Comparison of ENCODE assay signal across 1 cellular context in the genomic region with DNA sequence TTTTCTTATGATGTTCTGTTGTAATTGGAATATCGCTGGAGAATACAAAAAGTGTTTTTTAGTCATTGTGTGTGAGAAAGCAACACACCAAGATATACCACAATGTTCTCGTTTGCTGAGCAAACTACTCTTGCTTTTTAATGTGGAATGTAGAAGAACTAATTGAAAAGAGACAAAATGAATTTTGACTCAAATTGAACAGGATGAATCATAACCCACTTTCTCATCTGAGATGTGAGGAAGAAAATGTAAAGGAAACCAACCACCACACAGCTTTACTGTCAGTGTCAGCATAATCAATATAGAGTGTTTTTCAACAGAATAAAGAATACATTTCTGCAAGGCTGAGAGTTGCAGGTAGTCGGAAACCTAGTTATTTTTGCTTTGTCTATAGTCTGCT.
TF ChIP-seq lines count a peak whose summit lies in the region.

No MANE protein-coding gene starts in this region.

TF ChIP-seq in HepG2, 621 proteins besides CTCF, POLR2A, EP300 and RAD21:
- TF ChIP-seq, protein P1, sequence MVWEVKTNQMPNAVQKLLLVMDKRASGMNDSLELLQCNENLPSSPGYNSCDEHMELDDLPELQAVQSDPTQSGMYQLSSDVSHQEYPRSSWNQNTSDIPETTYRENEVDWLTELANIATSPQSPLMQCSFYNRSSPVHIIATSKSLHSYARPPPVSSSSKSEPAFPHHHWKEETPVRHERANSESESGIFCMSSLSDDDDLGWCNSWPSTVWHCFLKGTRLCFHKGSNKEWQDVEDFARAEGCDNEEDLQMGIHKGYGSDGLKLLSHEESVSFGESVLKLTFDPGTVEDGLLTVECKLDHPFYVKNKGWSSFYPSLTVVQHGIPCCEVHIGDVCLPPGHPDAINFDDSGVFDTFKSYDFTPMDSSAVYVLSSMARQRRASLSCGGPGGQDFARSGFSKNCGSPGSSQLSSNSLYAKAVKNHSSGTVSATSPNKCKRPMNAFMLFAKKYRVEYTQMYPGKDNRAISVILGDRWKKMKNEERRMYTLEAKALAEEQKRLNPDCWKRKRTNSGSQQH (CRISPR knock-in tag; IDR thresholded peaks at IDR 0.05; ENCODE audit: low read depth): no peak
- TF ChIP-seq NR1H2 (CRISPR knock-in tag; IDR thresholded peaks at IDR 0.05; ENCODE audit: borderline replicate concordance, low read depth) (no peak), MAFF (IDR thresholded peaks at IDR 0.05; ENCODE audit: low read depth, low read length) (peak; percentile 33), MAFK (conservative IDR thresholded peaks at IDR 0.05 in 1 of 2, IDR thresholded peaks at IDR 0.05 in 1 of 2; ENCODE audit: low read length in 2 of 2) (peak; percentile 52 to 54; a peak in 3 of 4 replicates), REPIN1 (CRISPR knock-in tag; IDR thresholded peaks at IDR 0.05; ENCODE audit: borderline replicate concordance, low read depth) (no peak)
- TF ChIP-seq, protein P2, sequence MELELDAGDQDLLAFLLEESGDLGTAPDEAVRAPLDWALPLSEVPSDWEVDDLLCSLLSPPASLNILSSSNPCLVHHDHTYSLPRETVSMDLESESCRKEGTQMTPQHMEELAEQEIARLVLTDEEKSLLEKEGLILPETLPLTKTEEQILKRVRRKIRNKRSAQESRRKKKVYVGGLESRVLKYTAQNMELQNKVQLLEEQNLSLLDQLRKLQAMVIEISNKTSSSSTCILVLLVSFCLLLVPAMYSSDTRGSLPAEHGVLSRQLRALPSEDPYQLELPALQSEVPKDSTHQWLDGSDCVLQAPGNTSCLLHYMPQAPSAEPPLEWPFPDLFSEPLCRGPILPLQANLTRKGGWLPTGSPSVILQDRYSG (CRISPR knock-in tag; IDR thresholded peaks at IDR 0.05): no peak
